In the genomic region with DNA sequence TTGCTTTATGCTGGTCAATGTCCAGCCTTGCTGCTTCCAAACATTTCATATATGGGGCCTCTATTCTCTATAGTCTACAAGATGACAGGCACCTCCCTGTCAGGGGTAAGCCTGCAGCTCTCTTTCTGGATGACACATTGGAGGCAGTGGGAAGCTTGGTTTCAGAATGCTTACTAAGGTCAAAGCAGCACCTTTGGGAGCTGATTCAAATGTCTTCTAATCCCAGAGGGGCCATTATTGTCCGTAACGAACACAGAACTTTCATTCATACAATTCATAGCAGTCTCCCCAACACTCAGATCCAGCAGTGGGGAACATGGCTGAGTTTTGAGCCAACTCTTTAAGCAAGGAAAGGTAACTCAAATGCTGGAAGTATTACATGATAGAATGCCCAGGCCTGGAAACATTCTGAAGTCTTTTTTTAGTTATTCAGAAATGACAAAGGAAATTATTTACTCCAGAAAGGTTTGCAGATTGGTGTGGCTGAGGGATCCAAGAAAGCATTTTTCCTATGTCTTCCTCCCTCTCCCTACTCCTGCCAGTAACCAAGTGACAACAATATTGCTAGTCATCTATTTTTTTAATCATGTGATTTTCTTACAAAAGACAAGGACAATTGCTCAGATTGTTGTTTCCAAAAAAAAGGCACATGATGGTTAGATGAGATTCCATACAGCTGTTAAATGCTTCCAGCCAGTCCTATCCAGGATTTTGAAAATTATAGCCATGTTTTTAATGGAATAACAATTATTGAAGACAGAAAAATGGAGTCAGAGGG, we compare ENCODE assay signal across 1 cellular context.
TF ChIP-seq lines count a peak whose summit lies in the region.

No MANE protein-coding gene starts in this region.

TF ChIP-seq in WTC11, 78 proteins besides CTCF, POLR2A, EP300 and RAD21 (continued from another document):
- TF ChIP-seq, protein P1, sequence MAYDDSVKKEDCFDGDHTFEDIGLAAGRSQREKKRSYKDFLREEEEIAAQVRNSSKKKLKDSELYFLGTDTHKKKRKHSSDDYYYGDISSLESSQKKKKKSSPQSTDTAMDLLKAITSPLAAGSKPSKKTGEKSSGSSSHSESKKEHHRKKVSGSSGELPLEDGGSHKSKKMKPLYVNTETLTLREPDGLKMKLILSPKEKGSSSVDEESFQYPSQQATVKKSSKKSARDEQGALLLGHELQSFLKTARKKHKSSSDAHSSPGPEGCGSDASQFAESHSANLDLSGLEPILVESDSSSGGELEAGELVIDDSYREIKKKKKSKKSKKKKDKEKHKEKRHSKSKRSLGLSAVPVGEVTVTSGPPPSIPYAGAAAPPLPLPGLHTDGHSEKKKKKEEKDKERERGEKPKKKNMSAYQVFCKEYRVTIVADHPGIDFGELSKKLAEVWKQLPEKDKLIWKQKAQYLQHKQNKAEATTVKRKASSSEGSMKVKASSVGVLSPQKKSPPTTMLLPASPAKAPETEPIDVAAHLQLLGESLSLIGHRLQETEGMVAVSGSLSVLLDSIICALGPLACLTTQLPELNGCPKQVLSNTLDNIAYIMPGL (CRISPR knock-in tag; IDR thresholded peaks at IDR 0.05) = no peak
- no peak for TF ChIP-seq NR3C1 (CRISPR knock-in tag; conservative IDR thresholded peaks at IDR 0.05; ENCODE audit: low read depth)
- no peak for TF ChIP-seq MLX (CRISPR knock-in tag; IDR thresholded peaks at IDR 0.05)
- no peak for TF ChIP-seq IRF1 (CRISPR knock-in tag; IDR thresholded peaks at IDR 0.05)
- no peak for TF ChIP-seq ZNF138 (CRISPR knock-in tag; conservative IDR thresholded peaks at IDR 0.05)
